11 cellular contexts compared by ENCODE assay signal in the genomic region with DNA sequence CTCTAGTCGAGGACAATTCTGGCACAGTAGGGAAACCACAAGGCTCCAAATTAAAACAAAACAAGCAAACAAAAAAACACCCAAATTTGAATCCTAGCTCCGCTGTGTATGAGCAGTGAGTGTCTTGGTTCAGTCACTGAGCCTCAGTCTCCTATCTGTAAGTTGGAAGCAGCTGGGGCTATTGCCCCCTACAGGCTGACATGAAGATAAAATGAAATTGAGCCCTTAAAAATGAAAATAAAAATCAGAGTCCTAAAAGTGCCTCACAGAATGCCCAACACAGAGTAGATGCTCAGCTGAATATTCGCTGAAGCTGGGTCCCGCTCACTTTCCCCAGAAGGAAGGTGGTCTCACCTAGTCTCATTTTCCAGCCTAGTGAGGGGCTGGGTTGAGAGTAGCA.
DNase-seq lines count a peak whose midpoint lies in the region; ATAC-seq, FAIRE-seq and TF ChIP-seq lines count a peak whose summit lies in the region.
"Had no signal": no experiment of that assay in that cellular context is flagged by ENCODE, and none has a peak within 500 bp of the region (broad histone marks: within the 10 kb centered on the region; RNA-seq: fewer than 3 reads in every experiment).

No MANE protein-coding gene starts in this region.

- no peak overlapping the region for H3K9ac ChIP-seq in kidney (ENCODE audit: low read length in 2 of 2)

- peaks cover 0 to 47% of the 10 kb centered on the region in 2 donors for H3K4me1 ChIP-seq in right atrium auricular region
- peaks cover 0 to 8% of the 10 kb centered on the region in 2 donors for H3K4me1 ChIP-seq in kidney (ENCODE audit: control insufficient read depth in 1 of 2, insufficient read depth in 1 of 2, low read depth in 1 of 2, low read length in 2 of 2)

- no peak overlapping the region for H3K4me3 ChIP-seq in right atrium auricular region
- no peak overlapping the region for H3K4me3 ChIP-seq in kidney (ENCODE audit: low read length in 2 of 2)

- H3K27ac ChIP-seq in right atrium auricular region (no peak overlapping the region), kidney (ENCODE audit: low read depth in 2 of 2, low read length in 2 of 2) (no peak overlapping the region)

- intact Hi-C loops in left cardiac atrium (cut with DNase I), result no loop called here
- intact Hi-C loops in kidney (cut with DNase I), result no loop called here

- H3K36me3 ChIP-seq in right atrium auricular region (no peaks in the 10 kb centered on the region), kidney (ENCODE audit: control insufficient read depth in 1 of 2, insufficient read depth in 2 of 2, low read length in 2 of 2) (no peaks in the 10 kb centered on the region)

- H3K9me3 ChIP-seq in right atrium auricular region, result no peaks in the 10 kb centered on the region
- no peaks in the 10 kb centered on the region for H3K9me3 ChIP-seq in kidney (ENCODE audit: control insufficient read depth in 1 of 2, low read length in 2 of 2)

- H3K27me3 ChIP-seq in right atrium auricular region, result no peaks in the 10 kb centered on the region

- DNase-seq in right atrium auricular region (ENCODE audit: low spot score) (no peak), left cardiac atrium (no peak), RPMI8226 (peak; percentile 27), fibroblast of the conjunctiva (ENCODE audit: low read depth) (peak; percentile 12), kidney (no peak)
- DNase-seq: activated T-cell treated with anti-CD3 and anti-CD28 coated beads, Interleukin-2, amount 50 U/mL, for 4 hours; GDM1; stimulated activated naive B cell treated with anti-CD40 and anti-IgM and Interleukin-4, amounts not matched to agents 10 μg/mL and 1 μg/mL and 100 μg/mL, for 72 hours had no signal

- ATAC-seq in left cardiac atrium (no peak), GM21717 (IDR thresholded peaks at IDR 0.05; ENCODE audit: unreplicated experiment) (no peak), HG03342 (IDR thresholded peaks at IDR 0.05; ENCODE audit: unreplicated experiment) (no peak), GM18520 (IDR thresholded peaks at IDR 0.05; ENCODE audit: unreplicated experiment) (no peak)
- ATAC-seq: stimulated activated naive B cell treated with anti-CD40 and anti-IgM and Interleukin-4, amounts not matched to agents 10 μg/mL and 1 μg/mL and 100 μg/mL, for 72 hours had no signal

- no peak for FAIRE-seq in kidney (lab: Jason Lieb, UNC)

- TF ChIP-seq CTCF in right atrium auricular region (IDR thresholded peaks at IDR 0.05), result peak; percentile 26 to 49
- TF ChIP-seq CTCF in kidney (IDR thresholded peaks at IDR 0.05; ENCODE audit: borderline replicate concordance, extremely low read depth, insufficient read depth), result no peak

Comparison
In these comparisons a context has a peak if more than half of its experiments do, and no peak if none do; other contexts are left out.
1. DNase-seq: peak in RPMI8226 (single experiment) and fibroblast of the conjunctiva (single experiment); none in right atrium auricular region (single experiment), left cardiac atrium (single experiment) and kidney (single experiment).